1 cellular context compared by ENCODE assay signal in genomic region chr2:108833219-108833618, GRCh38.
TF ChIP-seq lines count a peak whose summit lies in the region.

No MANE protein-coding gene starts in this region.

TF ChIP-seq in HepG2, 621 proteins besides CTCF, POLR2A, EP300 and RAD21 (continued from another document):
- no peak for TF ChIP-seq RBM39 (IDR thresholded peaks at IDR 0.05; ENCODE audit: low read depth, low read length, poor library complexity, severe bottlenecking)
- no peak for TF ChIP-seq SP4 (CRISPR knock-in tag; IDR thresholded peaks at IDR 0.05)
- no peak for TF ChIP-seq FOSL2 (CRISPR knock-in tag; IDR thresholded peaks at IDR 0.05)
- TF ChIP-seq ZNF552 (CRISPR knock-in tag; IDR thresholded peaks at IDR 0.05; ENCODE audit: borderline replicate concordance), result no peak
- TF ChIP-seq SALL2 (CRISPR knock-in tag; IDR thresholded peaks at IDR 0.05), result no peak
- TF ChIP-seq KIAA2018 (CRISPR knock-in tag; IDR thresholded peaks at IDR 0.05; ENCODE audit: borderline replicate concordance), result no peak
- TF ChIP-seq ZNF501 (CRISPR knock-in tag; IDR thresholded peaks at IDR 0.05), result no peak
TF ChIP-seq in HepG2: peak in this region for 65.
